Comparison of ENCODE assay signal across 25 cellular contexts in genomic region chr2:226573158-226573557, GRCh38.
"Had no signal": no experiment of that assay in that cellular context is flagged by ENCODE, and none has a peak within 500 bp of the region (broad histone marks: within the 10 kb centered on the region; RNA-seq: fewer than 3 reads in every experiment).

No MANE protein-coding gene starts in this region.

- H3K4me1 ChIP-seq: colonic mucosa, esophagus muscularis mucosa, esophagus squamous epithelium, foreskin keratinocyte, gastroesophageal sphincter, heart left ventricle, heart right ventricle had no signal

- H3K9me3 Mint-ChIP-seq: dendritic cell treated with granulocyte-macrophage colony-stimulating factor and Interleukin-4, amounts not matched to agents 40 ng/mL and 50 ng/mL, for 4 days; effector memory CD8-positive, alpha-beta T cell; endodermal cell had no signal

- H3K9me3 ChIP-seq: colonic mucosa, esophagus muscularis mucosa, esophagus squamous epithelium, gastrocnemius medialis, gastroesophageal sphincter, heart right ventricle had no signal

- H3K4me1 Mint-ChIP-seq: endodermal cell had no signal

- ATAC-seq: effector memory CD8-positive, alpha-beta T cell; esophagus mucosa; foreskin keratinocyte; gastrocnemius medialis; gastroesophageal sphincter; heart left ventricle; heart right ventricle had no signal

- H3K4me3 Mint-ChIP-seq: dendritic cell treated with granulocyte-macrophage colony-stimulating factor and Interleukin-4, amounts not matched to agents 40 ng/mL and 50 ng/mL, for 4 days; effector memory CD8-positive, alpha-beta T cell; endodermal cell had no signal

- H3K36me3 ChIP-seq: colonic mucosa, esophagus muscularis mucosa, esophagus squamous epithelium, gastrocnemius medialis, gastroesophageal sphincter, heart left ventricle, heart right ventricle had no signal

- H3K27me3 Mint-ChIP-seq: dendritic cell treated with granulocyte-macrophage colony-stimulating factor and Interleukin-4, amounts not matched to agents 40 ng/mL and 50 ng/mL, for 4 days had no signal

- H3K27me3 ChIP-seq: colonic mucosa, dorsolateral prefrontal cortex, esophagus muscularis mucosa, esophagus squamous epithelium, foreskin keratinocyte, gastrocnemius medialis, gastroesophageal sphincter, heart left ventricle, heart right ventricle had no signal

- H3K4me3 ChIP-seq: colonic mucosa, coronary artery, dorsolateral prefrontal cortex, esophagus muscularis mucosa, esophagus squamous epithelium, gastrocnemius medialis, gastroesophageal sphincter, heart left ventricle, heart right ventricle had no signal

- H3K27ac ChIP-seq: colonic mucosa, coronary artery, dorsolateral prefrontal cortex, epithelial cell of prostate, esophagus muscularis mucosa, esophagus squamous epithelium, foreskin keratinocyte, gastrocnemius medialis, gastroesophageal sphincter, heart left ventricle, heart right ventricle had no signal

- H3K27ac Mint-ChIP-seq: dendritic cell treated with granulocyte-macrophage colony-stimulating factor and Interleukin-4, amounts not matched to agents 40 ng/mL and 50 ng/mL, for 4 days; effector memory CD8-positive, alpha-beta T cell; endodermal cell had no signal

- DNase-seq: colonic mucosa; cortex of kidney; dermis blood vessel endothelial cell; dorsolateral prefrontal cortex; effector CD4-positive, alpha-beta T cell; effector CD8-positive, alpha-beta T cell; effector memory CD4-positive, alpha-beta T cell; effector memory CD8-positive, alpha-beta T cell; endodermal cell; erythroblast; esophagus squamous epithelium; foreskin fibroblast; foreskin keratinocyte; foreskin melanocyte; gastrocnemius medialis; glutamatergic neuron; head of caudate nucleus; heart left ventricle; heart right ventricle had no signal
